17 cellular contexts compared by ENCODE assay signal in genomic region chr13:109584844-109585361, GRCh38.
"Had no signal": no experiment of that assay in that cellular context is flagged by ENCODE, and none has a peak within 500 bp of the region (broad histone marks: within the 10 kb centered on the region; RNA-seq: fewer than 3 reads in every experiment).

No MANE protein-coding gene starts in this region.

- ATAC-seq: foreskin keratinocyte, natural killer cell had no signal

- H3K36me3 Mint-ChIP-seq: mesothelial cell of epicardium, natural killer cell had no signal

- H3K9me3 Mint-ChIP-seq: natural killer cell had no signal

- DNase-seq: erythroblast; foreskin keratinocyte; mammary epithelial cell; natural killer cell; nucleus accumbens; ovary; sigmoid colon; stimulated activated naive CD4-positive, alpha-beta T cell; stomach; substantia nigra had no signal

- H3K4me3 Mint-ChIP-seq: dendritic cell treated with granulocyte-macrophage colony-stimulating factor and Interleukin-4, amounts not matched to agents 40 ng/mL and 50 ng/mL, for 4 days; mesothelial cell of epicardium; natural killer cell; neural crest cell had no signal

- H3K9me3 ChIP-seq: ovary, right atrium auricular region, sigmoid colon, stomach had no signal

- H3K4me3 ChIP-seq: ovary, right atrium auricular region, sigmoid colon, skin epidermis, stomach had no signal

- H3K36me3 ChIP-seq: ovary, right atrium auricular region, sigmoid colon, stomach had no signal

- H3K27ac ChIP-seq: foreskin keratinocyte, ovary, right atrium auricular region, sigmoid colon, skin epidermis, stomach had no signal

- H3K27me3 ChIP-seq: ovary, right atrium auricular region, sigmoid colon, stomach had no signal

- H3K27ac Mint-ChIP-seq: dendritic cell treated with granulocyte-macrophage colony-stimulating factor and Interleukin-4, amounts not matched to agents 40 ng/mL and 50 ng/mL, for 4 days; mesothelial cell of epicardium; natural killer cell had no signal

- H3K4me1 ChIP-seq: foreskin keratinocyte, right atrium auricular region, sigmoid colon, stomach had no signal

- FAIRE-seq: colon, endothelial cell of umbilical vein had no signal
